Comparison of ENCODE assay signal across 11 cellular contexts in genomic region chr3:126781889-126782491, GRCh38.
DNase-seq lines count a peak whose midpoint lies in the region; ATAC-seq, FAIRE-seq and TF ChIP-seq lines count a peak whose summit lies in the region.
"Had no signal": no experiment of that assay in that cellular context is flagged by ENCODE, and none has a peak within 500 bp of the region (broad histone marks: within the 10 kb centered on the region; RNA-seq: fewer than 3 reads in every experiment).

No MANE protein-coding gene starts in this region.

- peaks cover 7% of the 10 kb centered on the region for H3K36me3 Mint-ChIP-seq in neural progenitor cell

- peak overlapping the region; percentile 50 for H3K4me2 ChIP-seq in neural progenitor cell

- ATAC-seq in GM21526 (IDR thresholded peaks at IDR 0.05; ENCODE audit: low FRiP score, unreplicated experiment) = no peak

- no peaks in the 10 kb centered on the region for H3K27me3 ChIP-seq in neural progenitor cell
- H3K27me3 ChIP-seq: adrenal gland had no signal

- H3K79me2 ChIP-seq in neural progenitor cell (ENCODE audit: low read depth) = peaks cover 4% of the 10 kb centered on the region

- H3K9me3 Mint-ChIP-seq in neural progenitor cell = peaks cover 4% of the 10 kb centered on the region

- H3K4me3 Mint-ChIP-seq in neural progenitor cell = no peak overlapping the region

- DNase-seq in Caki2 (ENCODE audit: low read depth) (peak; percentile 31), RCC 7860 (ENCODE audit: low spot score) (peak; percentile 66), fibroblast of peridontal ligament (ENCODE audit: extremely low read depth) (peak; percentile 96), neural progenitor cell (ENCODE audit: low spot score) (peak; percentile 62), germinal center (ENCODE audit: low spot score) (no peak), SW 1271 (lab: John Stamatoyannopoulos, UW) (no peak), amygdala (lab: John Stamatoyannopoulos, UW) (no peak)
- DNase-seq: adrenal gland, DMS79, WERI-Rb-1 had no signal

- H4K20me1 ChIP-seq in neural progenitor cell (ENCODE audit: low read depth) = no peaks in the 10 kb centered on the region

- no peak overlapping the region for H3K4me3 ChIP-seq in neural progenitor cell
- H3K4me3 ChIP-seq: adrenal gland had no signal

- peaks cover 3% of the 10 kb centered on the region for H3K27me3 Mint-ChIP-seq in neural progenitor cell (ENCODE audit: insufficient read depth, low read depth)

- peaks cover 56% of the 10 kb centered on the region for H3K4me1 ChIP-seq in neural progenitor cell
- H3K4me1 ChIP-seq: adrenal gland had no signal

- FAIRE-seq in RCC 7860 (lab: Jason Lieb, UNC) = peak; percentile 84

- no peak overlapping the region for H2AFZ ChIP-seq in neural progenitor cell (replicated peaks)

- no peaks in the 10 kb centered on the region for H3K36me3 ChIP-seq in neural progenitor cell
- H3K36me3 ChIP-seq: adrenal gland, WERI-Rb-1 had no signal

- no peak overlapping the region for H3K9ac ChIP-seq in neural progenitor cell

- no peak for TF ChIP-seq CTCF in neural progenitor cell (IDR thresholded peaks at IDR 0.05)

- peaks cover 41% of the 10 kb centered on the region for H3F3A ChIP-seq in neural progenitor cell (ENCODE audit: low read depth)

- H3K9me3 ChIP-seq in neural progenitor cell (ENCODE audit: low read depth) = no peaks in the 10 kb centered on the region
- H3K9me3 ChIP-seq: adrenal gland had no signal

- peaks cover 45% of the 10 kb centered on the region for H3K4me1 Mint-ChIP-seq in neural progenitor cell

- in situ Hi-C loops in Caki2 (cut with HindIII; ENCODE audit: low pct_unique_long_range_greater_than_20kb, low sequenced_read_pairs) = no loop called here

- peak overlapping the region; percentile 15 for H3K27ac Mint-ChIP-seq in neural progenitor cell

- H3K27ac ChIP-seq in neural progenitor cell = peak overlapping the region; percentile 85
- H3K27ac ChIP-seq: WERI-Rb-1 had no signal

Comparison
In these comparisons a context has a peak if more than half of its experiments do, and no peak if none do; other contexts are left out.
1. DNase-seq: peak in Caki2 (single experiment), RCC 7860 (single experiment), fibroblast of peridontal ligament (single experiment) and neural progenitor cell (single experiment); none in germinal center (single experiment), SW 1271 (0 of 2) and amygdala (0 of 56).